1 cellular context compared by ENCODE assay signal in the genomic region with DNA sequence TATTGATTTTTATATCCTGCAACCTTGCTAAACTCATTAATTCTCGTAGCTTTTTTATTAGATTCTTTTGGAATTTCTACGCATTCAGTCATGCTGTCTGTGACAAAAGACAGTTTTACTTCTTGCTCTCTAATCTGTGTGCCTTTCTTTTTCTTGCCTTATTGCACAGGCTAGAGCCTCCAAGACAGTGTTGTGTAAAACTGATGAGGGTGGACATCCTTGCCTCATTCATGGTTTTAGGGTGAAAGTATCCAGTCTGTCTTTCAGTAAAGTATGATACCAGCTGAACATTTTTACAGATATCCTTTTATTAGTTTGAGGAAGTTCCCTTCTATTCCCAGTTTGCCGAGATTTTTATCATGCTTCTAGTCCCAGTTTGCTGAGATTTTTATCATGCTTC.
TF ChIP-seq lines count a peak whose summit lies in the region.

No MANE protein-coding gene starts in this region.

TF ChIP-seq in HEK293, 187 proteins besides CTCF, POLR2A, EP300 and RAD21 (continued from another document):
- TF ChIP-seq, protein P1, sequence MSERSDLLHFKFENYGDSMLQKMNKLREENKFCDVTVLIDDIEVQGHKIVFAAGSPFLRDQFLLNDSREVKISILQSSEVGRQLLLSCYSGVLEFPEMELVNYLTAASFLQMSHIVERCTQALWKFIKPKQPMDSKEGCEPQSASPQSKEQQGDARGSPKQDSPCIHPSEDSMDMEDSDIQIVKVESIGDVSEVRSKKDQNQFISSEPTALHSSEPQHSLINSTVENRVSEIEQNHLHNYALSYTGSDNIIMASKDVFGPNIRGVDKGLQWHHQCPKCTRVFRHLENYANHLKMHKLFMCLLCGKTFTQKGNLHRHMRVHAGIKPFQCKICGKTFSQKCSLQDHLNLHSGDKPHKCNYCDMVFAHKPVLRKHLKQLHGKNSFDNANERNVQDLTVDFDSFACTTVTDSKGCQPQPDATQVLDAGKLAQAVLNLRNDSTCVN (tag by site-specific recombination; optimal IDR thresholded peaks at IDR 0.05), result no peak
- TF ChIP-seq ZNF366 (tag by site-specific recombination; conservative IDR thresholded peaks at IDR 0.05), result no peak
